Comparison of ENCODE assay signal across 1 cellular context in the genomic region with DNA sequence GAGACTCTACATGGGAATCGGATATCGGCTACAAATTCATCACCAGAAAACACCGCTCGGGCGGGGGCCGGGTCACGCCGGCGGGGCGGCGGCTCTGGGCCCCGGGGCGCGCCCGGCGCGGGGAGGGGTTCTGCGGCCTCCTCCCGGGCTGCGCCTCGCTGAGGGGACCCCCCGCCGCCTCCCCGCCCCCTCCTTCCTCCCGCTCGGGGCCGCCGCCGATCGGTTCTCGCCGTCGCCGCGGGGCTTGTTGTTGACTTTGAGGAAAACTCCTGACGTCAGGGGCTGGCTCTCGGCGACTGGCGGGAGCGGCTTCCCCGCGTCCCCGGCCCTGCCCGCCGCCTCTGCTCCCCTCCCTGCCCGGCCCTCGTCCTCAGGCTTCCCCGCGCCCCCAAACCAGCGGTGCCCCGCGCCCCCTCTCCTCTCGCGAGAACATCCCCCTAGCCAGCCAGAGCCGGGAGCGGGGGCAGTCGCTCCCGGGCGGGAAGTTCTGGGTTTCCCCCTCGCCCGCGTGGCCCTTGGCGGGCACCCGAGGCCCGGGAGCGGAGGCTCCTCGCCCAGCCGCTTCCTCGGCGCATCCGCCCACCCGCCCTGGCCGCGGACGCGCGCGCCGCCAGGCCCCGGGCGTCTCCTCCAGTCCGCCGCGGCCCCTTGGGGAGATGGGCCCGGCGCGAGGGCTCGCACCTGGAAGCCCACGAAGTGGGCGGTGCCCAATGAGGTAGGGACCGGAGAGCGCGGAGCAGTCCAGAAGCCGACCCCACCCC.
A peak's percentile ranks its signal among the peaks of the same experiment; 100 is the strongest.
TF ChIP-seq lines count a peak whose summit lies in the region.

No MANE protein-coding gene starts in this region.

TF ChIP-seq in HEK293, 187 proteins besides CTCF, POLR2A, EP300 and RAD21 (continued from another document and continues in another):
- TF ChIP-seq, protein P1, sequence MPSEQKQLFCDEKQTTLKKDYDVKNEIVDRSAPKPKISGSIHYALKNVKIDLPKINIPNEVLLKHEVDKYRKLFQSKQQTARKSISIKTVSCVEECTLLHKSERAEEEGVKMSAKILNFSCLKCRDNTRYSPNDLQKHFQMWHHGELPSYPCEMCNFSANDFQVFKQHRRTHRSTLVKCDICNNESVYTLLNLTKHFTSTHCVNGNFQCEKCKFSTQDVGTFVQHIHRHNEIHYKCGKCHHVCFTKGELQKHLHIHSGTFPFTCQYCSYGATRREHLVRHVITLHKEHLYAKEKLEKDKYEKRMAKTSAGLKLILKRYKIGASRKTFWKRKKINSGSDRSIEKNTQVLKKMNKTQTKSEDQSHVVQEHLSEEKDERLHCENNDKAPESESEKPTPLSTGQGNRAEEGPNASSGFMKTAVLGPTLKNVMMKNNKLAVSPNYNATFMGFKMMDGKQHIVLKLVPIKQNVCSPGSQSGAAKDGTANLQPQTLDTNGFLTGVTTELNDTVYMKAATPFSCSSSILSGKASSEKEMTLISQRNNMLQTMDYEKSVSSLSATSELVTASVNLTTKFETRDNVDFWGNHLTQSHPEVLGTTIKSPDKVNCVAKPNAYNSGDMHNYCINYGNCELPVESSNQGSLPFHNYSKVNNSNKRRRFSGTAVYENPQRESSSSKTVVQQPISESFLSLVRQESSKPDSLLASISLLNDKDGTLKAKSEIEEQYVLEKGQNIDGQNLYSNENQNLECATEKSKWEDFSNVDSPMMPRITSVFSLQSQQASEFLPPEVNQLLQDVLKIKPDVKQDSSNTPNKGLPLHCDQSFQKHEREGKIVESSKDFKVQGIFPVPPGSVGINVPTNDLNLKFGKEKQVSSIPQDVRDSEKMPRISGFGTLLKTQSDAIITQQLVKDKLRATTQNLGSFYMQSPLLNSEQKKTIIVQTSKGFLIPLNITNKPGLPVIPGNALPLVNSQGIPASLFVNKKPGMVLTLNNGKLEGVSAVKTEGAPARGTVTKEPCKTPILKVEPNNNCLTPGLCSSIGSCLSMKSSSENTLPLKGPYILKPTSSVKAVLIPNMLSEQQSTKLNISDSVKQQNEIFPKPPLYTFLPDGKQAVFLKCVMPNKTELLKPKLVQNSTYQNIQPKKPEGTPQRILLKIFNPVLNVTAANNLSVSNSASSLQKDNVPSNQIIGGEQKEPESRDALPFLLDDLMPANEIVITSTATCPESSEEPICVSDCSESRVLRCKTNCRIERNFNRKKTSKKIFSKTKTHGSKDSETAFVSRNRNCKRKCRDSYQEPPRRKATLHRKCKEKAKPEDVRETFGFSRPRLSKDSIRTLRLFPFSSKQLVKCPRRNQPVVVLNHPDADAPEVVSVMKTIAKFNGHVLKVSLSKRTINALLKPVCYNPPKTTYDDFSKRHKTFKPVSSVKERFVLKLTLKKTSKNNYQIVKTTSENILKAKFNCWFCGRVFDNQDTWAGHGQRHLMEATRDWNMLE (tag by site-specific recombination; conservative IDR thresholded peaks at IDR 0.05; ENCODE audit: low read depth) = no peak
- peak; percentile 73 for TF ChIP-seq WT1 (tag by site-specific recombination; IDR thresholded peaks at IDR 0.05)
- TF ChIP-seq SCRT2 (tag by site-specific recombination; IDR thresholded peaks at IDR 0.05) = no peak
- TF ChIP-seq ZNF571 (tag by site-specific recombination; IDR thresholded peaks at IDR 0.05) = no peak
- TF ChIP-seq ZNF623 (tag by site-specific recombination; IDR thresholded peaks at IDR 0.05) = no peak
- TF ChIP-seq, protein P2, sequence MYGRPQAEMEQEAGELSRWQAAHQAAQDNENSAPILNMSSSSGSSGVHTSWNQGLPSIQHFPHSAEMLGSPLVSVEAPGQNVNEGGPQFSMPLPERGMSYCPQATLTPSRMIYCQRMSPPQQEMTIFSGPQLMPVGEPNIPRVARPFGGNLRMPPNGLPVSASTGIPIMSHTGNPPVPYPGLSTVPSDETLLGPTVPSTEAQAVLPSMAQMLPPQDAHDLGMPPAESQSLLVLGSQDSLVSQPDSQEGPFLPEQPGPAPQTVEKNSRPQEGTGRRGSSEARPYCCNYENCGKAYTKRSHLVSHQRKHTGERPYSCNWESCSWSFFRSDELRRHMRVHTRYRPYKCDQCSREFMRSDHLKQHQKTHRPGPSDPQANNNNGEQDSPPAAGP (tag by site-specific recombination; IDR thresholded peaks at IDR 0.05) = peak; percentile 43; the same call in 1 of the 2 replicates
- TF ChIP-seq, protein P3, sequence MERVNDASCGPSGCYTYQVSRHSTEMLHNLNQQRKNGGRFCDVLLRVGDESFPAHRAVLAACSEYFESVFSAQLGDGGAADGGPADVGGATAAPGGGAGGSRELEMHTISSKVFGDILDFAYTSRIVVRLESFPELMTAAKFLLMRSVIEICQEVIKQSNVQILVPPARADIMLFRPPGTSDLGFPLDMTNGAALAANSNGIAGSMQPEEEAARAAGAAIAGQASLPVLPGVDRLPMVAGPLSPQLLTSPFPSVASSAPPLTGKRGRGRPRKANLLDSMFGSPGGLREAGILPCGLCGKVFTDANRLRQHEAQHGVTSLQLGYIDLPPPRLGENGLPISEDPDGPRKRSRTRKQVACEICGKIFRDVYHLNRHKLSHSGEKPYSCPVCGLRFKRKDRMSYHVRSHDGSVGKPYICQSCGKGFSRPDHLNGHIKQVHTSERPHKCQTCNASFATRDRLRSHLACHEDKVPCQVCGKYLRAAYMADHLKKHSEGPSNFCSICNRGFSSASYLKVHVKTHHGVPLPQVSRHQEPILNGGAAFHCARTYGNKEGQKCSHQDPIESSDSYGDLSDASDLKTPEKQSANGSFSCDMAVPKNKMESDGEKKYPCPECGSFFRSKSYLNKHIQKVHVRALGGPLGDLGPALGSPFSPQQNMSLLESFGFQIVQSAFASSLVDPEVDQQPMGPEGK (tag by site-specific recombination; IDR thresholded peaks at IDR 0.05) = peak; percentile 94
- 0 out of 2 replicates have a peak, but pooled peaks have one; percentile 15 for TF ChIP-seq ZNF501 (tag by site-specific recombination; IDR thresholded peaks at IDR 0.05)
- peak; percentile 81 for TF ChIP-seq ZNF629 (tag by site-specific recombination; IDR thresholded peaks at IDR 0.05)
- TF ChIP-seq ZNF549 (tag by site-specific recombination; IDR thresholded peaks at IDR 0.05) = peak; percentile 70
- TF ChIP-seq YY1 (tag by site-specific recombination; IDR thresholded peaks at IDR 0.05) = peak; percentile 38; the same call in 1 of the 2 replicates
- 0 out of 2 replicates have a peak, but pooled peaks have one; percentile 23 for TF ChIP-seq GLI4 (tag by site-specific recombination; IDR thresholded peaks at IDR 0.05)
- peak; percentile 69; the same call in 1 of the 2 replicates for TF ChIP-seq ZNF423 (tag by site-specific recombination; IDR thresholded peaks at IDR 0.05)
- TF ChIP-seq, protein P4, sequence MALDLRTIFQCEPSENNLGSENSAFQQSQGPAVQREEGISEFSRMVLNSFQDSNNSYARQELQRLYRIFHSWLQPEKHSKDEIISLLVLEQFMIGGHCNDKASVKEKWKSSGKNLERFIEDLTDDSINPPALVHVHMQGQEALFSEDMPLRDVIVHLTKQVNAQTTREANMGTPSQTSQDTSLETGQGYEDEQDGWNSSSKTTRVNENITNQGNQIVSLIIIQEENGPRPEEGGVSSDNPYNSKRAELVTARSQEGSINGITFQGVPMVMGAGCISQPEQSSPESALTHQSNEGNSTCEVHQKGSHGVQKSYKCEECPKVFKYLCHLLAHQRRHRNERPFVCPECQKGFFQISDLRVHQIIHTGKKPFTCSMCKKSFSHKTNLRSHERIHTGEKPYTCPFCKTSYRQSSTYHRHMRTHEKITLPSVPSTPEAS (tag by site-specific recombination; IDR thresholded peaks at IDR 0.05) = no peak
- TF ChIP-seq, protein P5, sequence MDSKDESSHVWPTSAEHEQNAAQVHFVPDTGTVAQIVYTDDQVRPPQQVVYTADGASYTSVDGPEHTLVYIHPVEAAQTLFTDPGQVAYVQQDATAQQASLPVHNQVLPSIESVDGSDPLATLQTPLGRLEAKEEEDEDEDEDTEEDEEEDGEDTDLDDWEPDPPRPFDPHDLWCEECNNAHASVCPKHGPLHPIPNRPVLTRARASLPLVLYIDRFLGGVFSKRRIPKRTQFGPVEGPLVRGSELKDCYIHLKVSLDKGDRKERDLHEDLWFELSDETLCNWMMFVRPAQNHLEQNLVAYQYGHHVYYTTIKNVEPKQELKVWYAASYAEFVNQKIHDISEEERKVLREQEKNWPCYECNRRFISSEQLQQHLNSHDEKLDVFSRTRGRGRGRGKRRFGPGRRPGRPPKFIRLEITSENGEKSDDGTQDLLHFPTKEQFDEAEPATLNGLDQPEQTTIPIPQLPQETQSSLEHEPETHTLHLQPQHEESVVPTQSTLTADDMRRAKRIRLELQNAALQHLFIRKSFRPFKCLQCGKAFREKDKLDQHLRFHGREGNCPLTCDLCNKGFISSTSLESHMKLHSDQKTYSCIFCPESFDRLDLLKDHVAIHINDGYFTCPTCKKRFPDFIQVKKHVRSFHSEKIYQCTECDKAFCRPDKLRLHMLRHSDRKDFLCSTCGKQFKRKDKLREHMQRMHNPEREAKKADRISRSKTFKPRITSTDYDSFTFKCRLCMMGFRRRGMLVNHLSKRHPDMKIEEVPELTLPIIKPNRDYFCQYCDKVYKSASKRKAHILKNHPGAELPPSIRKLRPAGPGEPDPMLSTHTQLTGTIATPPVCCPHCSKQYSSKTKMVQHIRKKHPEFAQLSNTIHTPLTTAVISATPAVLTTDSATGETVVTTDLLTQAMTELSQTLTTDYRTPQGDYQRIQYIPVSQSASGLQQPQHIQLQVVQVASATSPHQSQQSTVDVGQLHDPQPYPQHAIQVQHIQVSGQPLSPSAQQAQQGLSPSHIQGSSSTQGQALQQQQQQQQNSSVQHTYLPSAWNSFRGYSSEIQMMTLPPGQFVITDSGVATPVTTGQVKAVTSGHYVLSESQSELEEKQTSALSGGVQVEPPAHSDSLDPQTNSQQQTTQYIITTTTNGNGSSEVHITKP (tag by site-specific recombination; IDR thresholded peaks at IDR 0.05) = peak; percentile 68
- no peak for TF ChIP-seq ZNF521 (tag by site-specific recombination; IDR thresholded peaks at IDR 0.05)
- peak; percentile 37 for TF ChIP-seq KLF16 (tag by site-specific recombination; IDR thresholded peaks at IDR 0.05)
- TF ChIP-seq GLIS2 (tag by site-specific recombination; IDR thresholded peaks at IDR 0.05) = peak; percentile 70
- TF ChIP-seq ZNF707 (tag by site-specific recombination; IDR thresholded peaks at IDR 0.05) = no peak
- TF ChIP-seq, protein P6, sequence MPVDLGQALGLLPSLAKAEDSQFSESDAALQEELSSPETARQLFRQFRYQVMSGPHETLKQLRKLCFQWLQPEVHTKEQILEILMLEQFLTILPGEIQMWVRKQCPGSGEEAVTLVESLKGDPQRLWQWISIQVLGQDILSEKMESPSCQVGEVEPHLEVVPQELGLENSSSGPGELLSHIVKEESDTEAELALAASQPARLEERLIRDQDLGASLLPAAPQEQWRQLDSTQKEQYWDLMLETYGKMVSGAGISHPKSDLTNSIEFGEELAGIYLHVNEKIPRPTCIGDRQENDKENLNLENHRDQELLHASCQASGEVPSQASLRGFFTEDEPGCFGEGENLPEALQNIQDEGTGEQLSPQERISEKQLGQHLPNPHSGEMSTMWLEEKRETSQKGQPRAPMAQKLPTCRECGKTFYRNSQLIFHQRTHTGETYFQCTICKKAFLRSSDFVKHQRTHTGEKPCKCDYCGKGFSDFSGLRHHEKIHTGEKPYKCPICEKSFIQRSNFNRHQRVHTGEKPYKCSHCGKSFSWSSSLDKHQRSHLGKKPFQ (tag by site-specific recombination; IDR thresholded peaks at IDR 0.05) = no peak
- 0 out of 2 replicates have a peak, but pooled peaks have one; percentile 25 for TF ChIP-seq ZBTB7A (tag by site-specific recombination; IDR thresholded peaks at IDR 0.05; ENCODE audit: low read depth)
- TF ChIP-seq ZNF341 (tag by site-specific recombination; IDR thresholded peaks at IDR 0.05; ENCODE audit: low read depth) = peak; percentile 77; the same call in 1 of the 2 replicates
- peak; percentile 48 for TF ChIP-seq ZNF843 (tag by site-specific recombination; IDR thresholded peaks at IDR 0.05)
- TF ChIP-seq, protein P7, sequence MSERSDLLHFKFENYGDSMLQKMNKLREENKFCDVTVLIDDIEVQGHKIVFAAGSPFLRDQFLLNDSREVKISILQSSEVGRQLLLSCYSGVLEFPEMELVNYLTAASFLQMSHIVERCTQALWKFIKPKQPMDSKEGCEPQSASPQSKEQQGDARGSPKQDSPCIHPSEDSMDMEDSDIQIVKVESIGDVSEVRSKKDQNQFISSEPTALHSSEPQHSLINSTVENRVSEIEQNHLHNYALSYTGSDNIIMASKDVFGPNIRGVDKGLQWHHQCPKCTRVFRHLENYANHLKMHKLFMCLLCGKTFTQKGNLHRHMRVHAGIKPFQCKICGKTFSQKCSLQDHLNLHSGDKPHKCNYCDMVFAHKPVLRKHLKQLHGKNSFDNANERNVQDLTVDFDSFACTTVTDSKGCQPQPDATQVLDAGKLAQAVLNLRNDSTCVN (tag by site-specific recombination; optimal IDR thresholded peaks at IDR 0.05) = peak; percentile 99
- TF ChIP-seq, protein P8, sequence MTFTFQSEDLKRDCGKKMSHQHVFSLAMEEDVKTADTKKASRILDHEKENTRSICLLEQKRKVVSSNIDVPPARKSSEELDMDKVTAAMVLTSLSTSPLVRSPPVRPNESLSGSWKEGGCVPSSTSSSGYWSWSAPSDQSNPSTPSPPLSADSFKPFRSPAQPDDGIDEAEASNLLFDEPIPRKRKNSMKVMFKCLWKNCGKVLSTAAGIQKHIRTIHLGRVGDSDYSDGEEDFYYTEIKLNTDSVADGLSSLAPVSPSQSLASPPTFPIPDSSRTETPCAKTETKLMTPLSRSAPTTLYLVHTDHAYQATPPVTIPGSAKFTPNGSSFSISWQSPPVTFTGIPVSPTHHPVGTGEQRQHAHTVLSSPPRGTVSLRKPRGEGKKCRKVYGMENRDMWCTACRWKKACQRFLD (tag by site-specific recombination; IDR thresholded peaks at IDR 0.05) = no peak
- TF ChIP-seq, protein P9, sequence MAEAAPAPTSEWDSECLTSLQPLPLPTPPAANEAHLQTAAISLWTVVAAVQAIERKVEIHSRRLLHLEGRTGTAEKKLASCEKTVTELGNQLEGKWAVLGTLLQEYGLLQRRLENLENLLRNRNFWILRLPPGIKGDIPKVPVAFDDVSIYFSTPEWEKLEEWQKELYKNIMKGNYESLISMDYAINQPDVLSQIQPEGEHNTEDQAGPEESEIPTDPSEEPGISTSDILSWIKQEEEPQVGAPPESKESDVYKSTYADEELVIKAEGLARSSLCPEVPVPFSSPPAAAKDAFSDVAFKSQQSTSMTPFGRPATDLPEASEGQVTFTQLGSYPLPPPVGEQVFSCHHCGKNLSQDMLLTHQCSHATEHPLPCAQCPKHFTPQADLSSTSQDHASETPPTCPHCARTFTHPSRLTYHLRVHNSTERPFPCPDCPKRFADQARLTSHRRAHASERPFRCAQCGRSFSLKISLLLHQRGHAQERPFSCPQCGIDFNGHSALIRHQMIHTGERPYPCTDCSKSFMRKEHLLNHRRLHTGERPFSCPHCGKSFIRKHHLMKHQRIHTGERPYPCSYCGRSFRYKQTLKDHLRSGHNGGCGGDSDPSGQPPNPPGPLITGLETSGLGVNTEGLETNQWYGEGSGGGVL (tag by site-specific recombination; IDR thresholded peaks at IDR 0.05) = peak; percentile 98
- TF ChIP-seq SP7 (tag by site-specific recombination; IDR thresholded peaks at IDR 0.05) = peak; percentile 44
- TF ChIP-seq HOXC10 (CRISPR knock-in tag; IDR thresholded peaks at IDR 0.05) = 0 out of 2 replicates have a peak, but pooled peaks have one; percentile 71
- TF ChIP-seq KLF8 (tag by site-specific recombination; IDR thresholded peaks at IDR 0.05) = peak; percentile 90
- TF ChIP-seq, protein P10, sequence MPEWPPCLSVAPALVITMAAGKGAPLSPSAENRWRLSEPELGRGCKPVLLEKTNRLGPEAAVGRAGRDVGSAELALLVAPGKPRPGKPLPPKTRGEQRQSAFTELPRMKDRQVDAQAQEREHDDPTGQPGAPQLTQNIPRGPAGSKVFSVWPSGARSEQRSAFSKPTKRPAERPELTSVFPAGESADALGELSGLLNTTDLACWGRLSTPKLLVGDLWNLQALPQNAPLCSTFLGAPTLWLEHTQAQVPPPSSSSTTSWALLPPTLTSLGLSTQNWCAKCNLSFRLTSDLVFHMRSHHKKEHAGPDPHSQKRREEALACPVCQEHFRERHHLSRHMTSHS (tag by site-specific recombination; IDR thresholded peaks at IDR 0.05) = no peak
- no peak for TF ChIP-seq ZNF785 (tag by site-specific recombination; IDR thresholded peaks at IDR 0.05)
